ENCODE assay signal across 10 cellular contexts in genomic region chr14:22599349-22599748, GRCh38. TPM values are rescaled to one million over a fixed set of nuclear protein-coding genes. Genes with fewer than 3 reads are reported as not detected.
DNase-seq lines count a peak whose midpoint lies in the region; ATAC-seq, FAIRE-seq and TF ChIP-seq lines count a peak whose summit lies in the region.
"Had no signal": no experiment of that assay in that cellular context is flagged by ENCODE, and none has a peak within 500 bp of the region (broad histone marks: within the 10 kb centered on the region; RNA-seq: fewer than 3 reads in every experiment).

No MANE protein-coding gene starts in this region.

- in situ Hi-C loops in K562 (cut with MboI), result no loop called here

- no peak for TF ChIP-seq EP300 in K562 (IDR thresholded peaks at IDR 0.05; ENCODE audit: low read length)

- H3K36me3 Mint-ChIP-seq in activated T-cell treated with anti-CD3 and anti-CD28 coated beads, Interleukin-2, amount 50 U/mL, for 4 hours (ENCODE audit: insufficient read depth), result peaks cover 22% of the 10 kb centered on the region

- peaks cover 25% of the 10 kb centered on the region for H3K4me1 Mint-ChIP-seq in activated T-cell treated with anti-CD3 and anti-CD28 coated beads, Interleukin-2, amount 50 U/mL, for 4 hours (ENCODE audit: low read depth)

- no peaks in the 10 kb centered on the region for H3K9me3 ChIP-seq in K562 (replicated peaks; ENCODE audit: control insufficient read depth, insufficient read depth, low read depth, low read length)
- H3K9me3 ChIP-seq in lower lobe of right lung, result no peaks in the 10 kb centered on the region
- no peaks in the 10 kb centered on the region for H3K9me3 ChIP-seq in thyroid gland
- no peaks in the 10 kb centered on the region for H3K9me3 ChIP-seq in Peyer's patch

- peaks cover 14% of the 10 kb centered on the region for H3K79me2 ChIP-seq in K562 (ENCODE audit: control insufficient read depth, insufficient read depth, low read length)

- intact Hi-C loops in K562 (cut with micrococcal nuclease) (no loop called here), lower lobe of right lung (cut with DNase I) (no loop called here), thyroid gland (cut with DNase I) (no loop called here)

- peak overlapping the region; percentile 49 to 68; a peak in 3 of 4 replicates for H3K9ac ChIP-seq in K562 (ENCODE audit: insufficient read depth in 1 of 2, low read depth in 2 of 2, low read length in 2 of 2)

- no peak for TF ChIP-seq RAD21 in K562 (CRISPR knock-in tag; conservative IDR thresholded peaks at IDR 0.05 in 1 of 2, IDR thresholded peaks at IDR 0.05 in 1 of 2)

- peak overlapping the region; percentile 32; the same call in 1 of the 2 replicates for H2AFZ ChIP-seq in K562 (ENCODE audit: low read depth, low read length)

- H3K4me3 Mint-ChIP-seq in activated T-cell treated with anti-CD3 and anti-CD28 coated beads, Interleukin-2, amount 50 U/mL, for 4 hours, result peak overlapping the region; percentile 93

- no peaks in the 10 kb centered on the region for H3K27me3 ChIP-seq in K562 (ENCODE audit: control insufficient read depth in 2 of 2, insufficient read depth in 2 of 2, low read length in 2 of 2)
- no peaks in the 10 kb centered on the region for H3K27me3 ChIP-seq in lower lobe of right lung (ENCODE audit: low read depth)
- H3K27me3 ChIP-seq in thyroid gland, result no peaks in the 10 kb centered on the region
- no peaks in the 10 kb centered on the region for H3K27me3 ChIP-seq in Peyer's patch

- TF ChIP-seq POLR2A in K562 (conservative IDR thresholded peaks at IDR 0.05) (no peak), thyroid gland (IDR thresholded peaks at IDR 0.05) (no peak), Peyer's patch (IDR thresholded peaks at IDR 0.05) (no peak)

- POLR2A ChIA-PET in K562 (lab: Yijun Ruan, JAX), result interaction anchor here (0.9 to 1.6 kb wide), 3 partner anchors 8 to 167 kb away, joined by 3 to 8 read pairs (median 4); partner anchors contain the start of gene OXA1L

- no peak for DNase-seq in activated T-cell treated with anti-CD3 and anti-CD28 coated beads, Interleukin-2, amount 50 U/mL, for 4 hours
- DNase-seq in activated T-cell treated with anti-CD3 and anti-CD28 coated beads for 4 hours (no peak), K562 (ENCODE audit: extremely low read depth in 1 of 4, low spot score in 3 of 4) (no peak), lower lobe of right lung (no peak), thyroid gland (no peak), Peyer's patch (no peak), NCI-H82 treated with DMSO at 0.1 percent for 48 hours (lab: John Stamatoyannopoulos, UW; ENCODE audit: unreplicated experiment) (no peak), NCI-H1105 (lab: John Stamatoyannopoulos, UW) (no peak)
- DNase-seq: NCI-H2029 treated with DMSO at 0.1 percent for 48 hours had no signal

- H3K4me1 ChIP-seq in K562 (replicated peaks in 1 of 2; ENCODE audit: control insufficient read depth in 2 of 2, insufficient read depth in 2 of 2, low read length in 2 of 2) (peaks cover 14 to 37% of the 10 kb centered on the region in 2 experiments; a peak in 4 of 5 replicates), lower lobe of right lung (peaks cover 22% of the 10 kb centered on the region), thyroid gland (peaks cover 11 to 19% of the 10 kb centered on the region in 2 donors), Peyer's patch (peaks cover 0 to 10% (median 2%) of the 10 kb centered on the region in 4 donors)

- CTCF ChIA-PET in K562 (lab: Yijun Ruan, JAX; ENCODE audit: low intra/inter-chr PET ratio), result no interaction called here

- peak overlapping the region; percentile 72; the same call in 2 of the 3 replicates for H3K27ac ChIP-seq in K562 (ENCODE audit: extremely low read depth, low read depth, low read length)
- H3K27ac ChIP-seq in lower lobe of right lung, result peak overlapping the region; percentile 89
- H3K27ac ChIP-seq in thyroid gland, result peak overlapping the region; percentile 91 to 94 (median 93)
- peak overlapping the region in 1 of 4 donors; percentile 87 for H3K27ac ChIP-seq in Peyer's patch

- no peaks in the 10 kb centered on the region for H4K20me1 ChIP-seq in K562 (replicated peaks; ENCODE audit: control insufficient read depth, insufficient read depth, low read length)

- peaks cover 2% of the 10 kb centered on the region for H3K9me1 ChIP-seq in K562 (ENCODE audit: control insufficient read depth, insufficient read depth, low read length)

- H3K9me3 Mint-ChIP-seq in activated T-cell treated with anti-CD3 and anti-CD28 coated beads, Interleukin-2, amount 50 U/mL, for 4 hours, result no peaks in the 10 kb centered on the region

- H3K36me3 ChIP-seq in K562 (ENCODE audit: control insufficient read depth, insufficient read depth, low read length), result peaks cover 17% of the 10 kb centered on the region; the same call in 2 of the 3 replicates
- peaks cover 30% of the 10 kb centered on the region for H3K36me3 ChIP-seq in lower lobe of right lung
- peaks cover 24 to 26% of the 10 kb centered on the region in 2 donors for H3K36me3 ChIP-seq in thyroid gland
- peaks cover 0 to 28% (median 0%) of the 10 kb centered on the region in 3 donors for H3K36me3 ChIP-seq in Peyer's patch

- H3K4me3 ChIP-seq in K562 (peak overlapping the region; percentile 56), lower lobe of right lung (peak overlapping the region; percentile 89), thyroid gland (replicated peaks in 1 of 3) (peak overlapping the region in 2 of 3 donors; percentile 86 to 91), Peyer's patch (peak overlapping the region in 2 of 4 donors; percentile 81 to 91)

- TF ChIP-seq CTCF in K562 (IDR thresholded peaks at IDR 0.05 in 2 of 3, conservative IDR thresholded peaks at IDR 0.05 in 1 of 3; ENCODE audit: insufficient read depth in 2 of 3, low read depth in 1 of 3, low read length in 3 of 3), result no peak
- no peak for TF ChIP-seq CTCF in lower lobe of right lung (IDR thresholded peaks at IDR 0.05)
- TF ChIP-seq CTCF in thyroid gland (IDR thresholded peaks at IDR 0.05), result no peak
- TF ChIP-seq CTCF in Peyer's patch (IDR thresholded peaks at IDR 0.05), result no peak

- BruUV-seq in K562 (replicated peaks; lab: Mats Ljungman, UMichigan), result no TSS peak

- H3K27me3 Mint-ChIP-seq in activated T-cell treated with anti-CD3 and anti-CD28 coated beads, Interleukin-2, amount 50 U/mL, for 4 hours (ENCODE audit: low read depth), result no peaks in the 10 kb centered on the region

- H3K4me2 ChIP-seq in K562 (ENCODE audit: insufficient read depth, low read length), result peak overlapping the region; percentile 87

- ATAC-seq in activated T-cell treated with anti-CD3 and anti-CD28 coated beads, Interleukin-2, amount 50 U/mL, for 4 hours, result no peak
- no peak for ATAC-seq in K562
- no peak for ATAC-seq in lower lobe of right lung

- FAIRE-seq in K562 (lab: Jason Lieb, UNC), result no peak

- WGBS in K562 (ENCODE audit: insufficient coverage, low coverage, missing lambda C conversion rate), result 50% methylated on average over 3 of the region's 3 CpGs
- 72 to 97% methylated on average over 3 of the region's 3 CpGs for WGBS in thyroid gland, 2 donors

RNA-seq across cellular contexts. Expression of gene ABHD4, which starts 1.2 kb away (rescaled TPM):
- total RNA-seq in activated T-cell treated with anti-CD3 and anti-CD28 coated beads, Interleukin-2, amount 50 U/mL, for 4 hours, result 1 to 10 TPM; 1.9 to 3.9 (median 2.1) TPM
- 13.4 and 20.8 TPM in 2 replicates for total RNA-seq in K562 (2011; cell fraction: chromatin; rRNA removed; ENCODE audit: low replicate concordance)
- total RNA-seq in K562 (2011; cell fraction: nucleolus; rRNA removed), result 16.6 and 18.5 TPM in 2 replicates
- 18.2 and 20.5 TPM in 2 replicates for total RNA-seq in K562 (2011; cell fraction: nucleoplasm; rRNA removed)
- 4.2 and 4.4 TPM in 2 replicates for total RNA-seq in K562 (2014; rRNA removed)
- 3.9 and 4.3 TPM in 2 replicates for total RNA-seq in K562 (2014; rRNA removed; fragmentation: Illumina TruSeq; extraction: Trizol)
- 3.3 and 3.6 TPM in 2 replicates for total RNA-seq in K562 (2015; rRNA removed; fragmentation: Illumina TruSeq; extraction: Trizol)
- total RNA-seq in K562 (2021), result 8.5 and 9.5 TPM in 2 replicates
- polyA plus RNA-seq in K562 (2011; rRNA removed), result 12.0 TPM in 2 replicates
- 11.7 and 15.8 TPM in 2 replicates for polyA plus RNA-seq in K562 (2011; cell fraction: cytosol; rRNA removed)
- polyA plus RNA-seq in K562 (2011; cell fraction: nucleus; rRNA removed), result 11.2 and 13.5 TPM in 2 replicates
- polyA plus RNA-seq in K562 (2012), result 8.1 and 19.7 TPM in 2 replicates
- 9.8 and 10.0 TPM in 2 replicates for polyA plus RNA-seq in K562 (2014; fragmentation: Illumina TruSeq; extraction: Trizol)
- 1 to 10 TPM; 7.2 to 9.1 TPM for polyA plus RNA-seq in K562 (2014; fragmentation: Nextera tagmentation; extraction: Ambion mirVana)
- 5.5 and 6.6 TPM in 2 replicates for polyA plus RNA-seq in K562 (2014; rRNA removed)
- 7.3 and 10.4 TPM in 2 replicates for polyA minus RNA-seq in K562 (2011; rRNA and poly(A)+ RNA removed)
- polyA minus RNA-seq in K562 (2011; cell fraction: cytosol; rRNA and poly(A)+ RNA removed), result 4.4 and 6.1 TPM in 2 replicates
- polyA minus RNA-seq in K562 (2011; cell fraction: nucleus; rRNA and poly(A)+ RNA removed), result 6.5 and 6.7 TPM in 2 replicates
- 28.5 TPM for total RNA-seq in lower lobe of right lung
- total RNA-seq in thyroid gland, result 10 to 100 TPM; 31.5 to 66.4 (median 53.7) TPM
- total RNA-seq in Peyer's patch, result 10 to 100 TPM; 28.1 to 51.4 (median 42.8) TPM

RNA-seq across cellular contexts. Expression of gene DAD1, which starts 10.3 kb away (rescaled TPM):
- total RNA-seq in activated T-cell treated with anti-CD3 and anti-CD28 coated beads, Interleukin-2, amount 50 U/mL, for 4 hours, result 100 to 1,000 TPM; 287 to 323 (median 300) TPM
- 76.2 and 102 TPM in 2 replicates for total RNA-seq in K562 (2011; cell fraction: chromatin; rRNA removed; ENCODE audit: low replicate concordance)
- 211 and 214 TPM in 2 replicates for total RNA-seq in K562 (2011; cell fraction: nucleolus; rRNA removed)
- total RNA-seq in K562 (2011; cell fraction: nucleoplasm; rRNA removed), result 181 and 184 TPM in 2 replicates
- total RNA-seq in K562 (2014; rRNA removed) (104 and 149 TPM in 2 replicates), K562 (2014; rRNA removed; fragmentation: Illumina TruSeq; extraction: Trizol) (172 and 181 TPM in 2 replicates), K562 (2015; rRNA removed; fragmentation: Illumina TruSeq; extraction: Trizol) (146 and 162 TPM in 2 replicates), K562 (2021) (129 and 143 TPM in 2 replicates), lower lobe of right lung (162 TPM), thyroid gland (100 to 1,000 TPM; 235 to 430 (median 335) TPM), Peyer's patch (100 to 1,000 TPM in 2 of 4 donors, 10 to 100 TPM in 2; 52.0 to 173 (median 123) TPM)
- polyA plus RNA-seq in K562 (2011; rRNA removed) (226 and 263 TPM in 2 replicates), K562 (2014; fragmentation: Illumina TruSeq; extraction: Trizol) (244 and 260 TPM in 2 replicates), K562 (2014; fragmentation: Nextera tagmentation; extraction: Ambion mirVana) (100 to 1,000 TPM; 585 to 617 TPM), K562 (2014; rRNA removed) (222 and 233 TPM in 2 replicates)
- polyA plus RNA-seq in K562 (2011; cell fraction: cytosol; rRNA removed), result 583 and 621 TPM in 2 replicates
- 58.2 and 70.1 TPM in 2 replicates for polyA plus RNA-seq in K562 (2011; cell fraction: nucleus; rRNA removed)
- 192 and 212 TPM in 2 replicates for polyA plus RNA-seq in K562 (2012)
- polyA minus RNA-seq in K562 (2011; rRNA and poly(A)+ RNA removed), result 87.6 and 98.8 TPM in 2 replicates
- 44.4 and 50.8 TPM in 2 replicates for polyA minus RNA-seq in K562 (2011; cell fraction: cytosol; rRNA and poly(A)+ RNA removed)
- 25.7 and 34.2 TPM in 2 replicates for polyA minus RNA-seq in K562 (2011; cell fraction: nucleus; rRNA and poly(A)+ RNA removed)

RNA-seq across cellular contexts. Expression of gene OR6J1, which starts 44.8 kb away (rescaled TPM):
- total RNA-seq in activated T-cell treated with anti-CD3 and anti-CD28 coated beads, Interleukin-2, amount 50 U/mL, for 4 hours, result not detected
- total RNA-seq in K562 (2011; cell fraction: chromatin; rRNA removed; ENCODE audit: low replicate concordance), result 0.14 and 0.33 TPM in 2 replicates
- total RNA-seq in K562 (2011; cell fraction: nucleolus; rRNA removed), result under 0.01 and 0.26 TPM in 2 replicates
- total RNA-seq in K562 (2011; cell fraction: nucleoplasm; rRNA removed), result 0.66 and 0.69 TPM in 2 replicates
- total RNA-seq in K562 (2014; rRNA removed), result not detected in 2 replicates
- total RNA-seq in K562 (2014; rRNA removed; fragmentation: Illumina TruSeq; extraction: Trizol), result 0.03 TPM in 1 of 2 replicates, not detected in the other
- not detected in 2 replicates for total RNA-seq in K562 (2015; rRNA removed; fragmentation: Illumina TruSeq; extraction: Trizol)
- not detected in 2 replicates for total RNA-seq in K562 (2021)
- polyA plus RNA-seq in K562 (2011; rRNA removed), result not detected in 2 replicates
- not detected in 2 replicates for polyA plus RNA-seq in K562 (2011; cell fraction: cytosol; rRNA removed)
- polyA plus RNA-seq in K562 (2011; cell fraction: nucleus; rRNA removed), result not detected in 2 replicates
- polyA plus RNA-seq in K562 (2012), result 0.03 TPM in 1 of 2 replicates, not detected in the other
- not detected in 2 replicates for polyA plus RNA-seq in K562 (2014; fragmentation: Illumina TruSeq; extraction: Trizol)
- not detected for polyA plus RNA-seq in K562 (2014; fragmentation: Nextera tagmentation; extraction: Ambion mirVana)
- 0.08 TPM in 1 of 2 replicates, not detected in the other for polyA plus RNA-seq in K562 (2014; rRNA removed)
- polyA minus RNA-seq in K562 (2011; rRNA and poly(A)+ RNA removed), result not detected in 2 replicates
- not detected in 2 replicates for polyA minus RNA-seq in K562 (2011; cell fraction: cytosol; rRNA and poly(A)+ RNA removed)
- polyA minus RNA-seq in K562 (2011; cell fraction: nucleus; rRNA and poly(A)+ RNA removed), result not detected in 2 replicates
- total RNA-seq in lower lobe of right lung, result not detected
- not detected for total RNA-seq in thyroid gland
- total RNA-seq in Peyer's patch, result under 1 TPM in 1 of 4 donors, not detected in 3; 0.18 TPM
- total RNA-seq: pulmonary artery endothelial cell had no signal
